In the genomic region with DNA sequence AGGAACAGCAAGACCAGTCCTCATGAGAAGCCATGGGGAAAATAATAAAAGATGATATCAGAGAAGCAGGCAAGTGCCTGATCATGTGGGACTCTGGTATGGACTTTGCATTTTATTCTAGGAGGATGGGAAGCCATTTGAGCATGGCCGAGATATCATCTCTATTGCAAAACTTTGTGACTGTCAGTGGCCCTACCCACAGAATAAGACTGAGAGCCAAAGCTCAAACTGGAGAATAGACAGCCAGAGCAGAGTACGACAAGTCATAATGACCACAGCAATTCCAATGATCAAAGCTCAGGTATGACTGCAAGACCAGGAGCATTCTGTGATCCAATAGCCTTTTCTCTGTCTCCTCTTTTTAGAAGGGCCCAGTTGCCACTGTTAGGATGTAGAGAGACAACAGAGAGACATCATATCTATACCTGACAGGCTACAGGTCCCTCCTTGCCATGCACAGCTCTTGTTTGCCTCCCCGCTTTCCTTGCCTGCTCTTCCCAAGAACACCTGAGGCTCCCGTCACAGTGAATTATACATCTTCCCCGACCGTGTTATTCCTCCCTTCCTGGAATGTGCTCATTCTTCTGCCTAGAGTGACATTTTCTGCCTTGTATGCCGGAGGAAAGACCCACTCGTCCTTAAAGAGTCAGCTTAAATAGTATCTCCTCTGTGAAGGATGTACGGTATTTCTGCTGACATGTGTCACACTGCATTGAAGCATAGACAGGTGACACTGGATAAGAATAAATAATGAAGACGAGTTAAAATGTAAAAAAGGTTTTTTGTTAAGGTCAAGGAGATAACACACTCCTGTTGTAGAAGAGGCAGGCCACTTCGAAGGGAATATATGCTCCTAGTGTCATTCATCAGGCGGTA, we compare ENCODE assay signal across 20 cellular contexts.
DNase-seq lines count a peak whose midpoint lies in the region; ATAC-seq, FAIRE-seq and TF ChIP-seq lines count a peak whose summit lies in the region.
"Had no signal": no experiment of that assay in that cellular context is flagged by ENCODE, and none has a peak within 500 bp of the region (broad histone marks: within the 10 kb centered on the region; RNA-seq: fewer than 3 reads in every experiment).

No MANE protein-coding gene starts in this region.

- POLR2A ChIA-PET in IMR-90 (lab: Charles Lee; ENCODE audit: unreplicated experiment) = no interaction called here
- POLR2A ChIA-PET in HepG2 (lab: Yijun Ruan, JAX) = no interaction called here

- TF ChIP-seq POLR2A in IMR-90 (IDR thresholded peaks at IDR 0.05; ENCODE audit: low read depth, low read length) (no peak), HepG2 (IDR thresholded peaks at IDR 0.05; ENCODE audit: insufficient read depth in 1 of 2, low read depth in 2 of 2, low read length in 2 of 2) (no peak)

- peaks cover 39% of the 10 kb centered on the region for H3K4me1 Mint-ChIP-seq in stimulated activated memory B cell treated with anti-CD40 and anti-IgM and Interleukin-4, amounts not matched to agents 10 μg/mL and 1 μg/mL and 100 μg/mL, for 72 hours

- H3K36me3 Mint-ChIP-seq in stimulated activated memory B cell treated with anti-CD40 and anti-IgM and Interleukin-4, amounts not matched to agents 10 μg/mL and 1 μg/mL and 100 μg/mL, for 72 hours = no peaks in the 10 kb centered on the region
- H3K36me3 Mint-ChIP-seq: T-cell had no signal

- no peak overlapping the region for H3K56ac ChIP-seq in IMR-90 (ENCODE audit: extremely low read depth, insufficient read depth, low read length)

- H3K4me3 ChIP-seq in IMR-90 (ENCODE audit: insufficient read depth, low read depth, low read length) = no peak overlapping the region
- H3K4me3 ChIP-seq in OCI-LY1 (ENCODE audit: low read depth, low read length, poor library complexity, severe bottlenecking) = no peak overlapping the region
- H3K4me3 ChIP-seq in HepG2 (replicated peaks in 1 of 3; ENCODE audit: insufficient read depth in 1 of 3, low read depth in 2 of 3, low read length in 3 of 3) = no peak overlapping the region
- H3K4me3 ChIP-seq: Peyer's patch had no signal

- H3K9me3 Mint-ChIP-seq in stimulated activated memory B cell treated with anti-CD40 and anti-IgM and Interleukin-4, amounts not matched to agents 10 μg/mL and 1 μg/mL and 100 μg/mL, for 72 hours = no peaks in the 10 kb centered on the region
- H3K9me3 Mint-ChIP-seq: CD4-positive, alpha-beta T cell; H9; T-cell had no signal

- no peaks in the 10 kb centered on the region for H3K36me3 ChIP-seq in IMR-90 (ENCODE audit: control insufficient read depth, insufficient read depth, low read length)
- H3K36me3 ChIP-seq in OCI-LY1 (ENCODE audit: insufficient read depth, low read length) = no peaks in the 10 kb centered on the region
- no peaks in the 10 kb centered on the region for H3K36me3 ChIP-seq in HepG2 (replicated peaks in 1 of 2; ENCODE audit: control insufficient read depth in 1 of 2, insufficient read depth in 2 of 2, low read length in 2 of 2)
- H3K36me3 ChIP-seq: Peyer's patch had no signal

- H3F3A ChIP-seq in OCI-LY1 (ENCODE audit: insufficient read depth, low read length) = no peaks in the 10 kb centered on the region

- H3K27me3 ChIP-seq in IMR-90 (ENCODE audit: control insufficient read depth, insufficient read depth, low read length) = no peaks in the 10 kb centered on the region
- no peaks in the 10 kb centered on the region for H3K27me3 ChIP-seq in OCI-LY1 (ENCODE audit: insufficient read depth, low read length)
- H3K27me3 ChIP-seq in HepG2 (ENCODE audit: control insufficient read depth in 1 of 2, insufficient read depth in 2 of 2, low read length in 2 of 2) = no peaks in the 10 kb centered on the region
- H3K27me3 ChIP-seq: Peyer's patch had no signal

- BruUV-seq in IMR-90 (replicated peaks; lab: Mats Ljungman, UMichigan) (no TSS peak), HepG2 (replicated peaks; lab: Mats Ljungman, UMichigan) (no TSS peak)

- H4K8ac ChIP-seq in IMR-90 (ENCODE audit: low read depth in 2 of 2, low read length in 2 of 2) = no peak overlapping the region

- H3K4me2 ChIP-seq in IMR-90 (ENCODE audit: low read depth, low read length) (no peak overlapping the region), OCI-LY1 (ENCODE audit: low read length) (no peak overlapping the region), HepG2 (ENCODE audit: low read depth, low read length) (no peak overlapping the region)

- H2BK5ac ChIP-seq in IMR-90 (ENCODE audit: low read depth, low read length, poor library complexity, severe bottlenecking) = no peak overlapping the region

- in situ Hi-C loops in IMR-90 (cut with MboI; ENCODE audit: low sequenced_read_pairs) (no loop called here), HepG2 (cut with HindIII; ENCODE audit: extremely low pct_ligation_motif_present, low pct_unique_long_range_greater_than_20kb) (no loop called here)

- H3K23ac ChIP-seq in IMR-90 (ENCODE audit: low read depth, low read length) = no peak overlapping the region

- no peak overlapping the region for H4K91ac ChIP-seq in IMR-90 (ENCODE audit: insufficient read depth, low read depth, low read length)

- no peaks in the 10 kb centered on the region for H3K9me3 ChIP-seq in IMR-90 (ENCODE audit: control insufficient read depth, insufficient read depth, low read length)
- H3K9me3 ChIP-seq in OCI-LY1 (ENCODE audit: low read length) = no peaks in the 10 kb centered on the region
- no peaks in the 10 kb centered on the region for H3K9me3 ChIP-seq in HepG2 (ENCODE audit: low read length)
- H3K9me3 ChIP-seq: Peyer's patch had no signal

- TF ChIP-seq EP300 in HepG2 (IDR thresholded peaks at IDR 0.05; ENCODE audit: low read depth in 2 of 2, low read length in 2 of 2) = no peak
- no peak for TF ChIP-seq EP300 in HepG2 (CRISPR knock-in tag; IDR thresholded peaks at IDR 0.05; ENCODE audit: borderline replicate concordance)

- dilution Hi-C loops in IMR-90 (cut with HindIII; ENCODE audit: low sequenced_read_pairs, unreplicated experiment) = no loop called here

- H4K5ac ChIP-seq in IMR-90 (ENCODE audit: low read depth, low read length) = no peak overlapping the region

- H3K9ac ChIP-seq in IMR-90 (ENCODE audit: low read depth, low read length) = no peak overlapping the region
- no peak overlapping the region for H3K9ac ChIP-seq in OCI-LY1 (ENCODE audit: low read length)
- no peak overlapping the region for H3K9ac ChIP-seq in HepG2 (ENCODE audit: insufficient read depth, low read depth, low read length)

- no peak for DNase-seq in IMR-90
- DNase-seq in HepG2 (ENCODE audit: low spot score) = peak; percentile 66
- DNase-seq in DMS53 treated with DMSO at 0.1 percent for 48 hours (lab: John Stamatoyannopoulos, UW; ENCODE audit: unreplicated experiment) = no peak
- no peak for DNase-seq in CD1c-positive myeloid dendritic cell (ENCODE audit: extremely low spot score)
- no peak for DNase-seq in COLO829 (ENCODE audit: low spot score)
- DNase-seq: ACHN; CD4-positive, alpha-beta T cell; DMS153; EL; H9; NCI-H1436; NCI-H1930; NCI-H226; NCI-H524 treated with DMSO at 0.1 percent for 48 hours; T-cell had no signal

- TF ChIP-seq RAD21 in IMR-90 (IDR thresholded peaks at IDR 0.05; ENCODE audit: low read length) = no peak
- no peak for TF ChIP-seq RAD21 in HepG2 (CRISPR knock-in tag; IDR thresholded peaks at IDR 0.05)

- CTCF ChIA-PET in IMR-90 (lab: Yijun Ruan, JAX) = interaction anchor here (0.6 kb wide), 1 partner anchor 45 kb away, joined by 3 read pairs; no protein-coding TSS in a partner anchor
- CTCF ChIA-PET in HepG2 (lab: Yijun Ruan, JAX; ENCODE audit: low intra/inter-chr PET ratio, low total read pairs) = no interaction called here

- FAIRE-seq in HepG2 (lab: Jason Lieb, UNC) = no peak

- H3K27ac ChIP-seq in IMR-90 (ENCODE audit: insufficient read depth, low read length) (no peak overlapping the region), OCI-LY1 (ENCODE audit: low read depth, low read length, poor library complexity, severe bottlenecking) (peak overlapping the region; percentile 14), HepG2 (ENCODE audit: extremely low read length, insufficient read depth, low read length) (no peak overlapping the region)
- H3K27ac ChIP-seq: HL-60 had no signal

- peaks cover 4% of the 10 kb centered on the region; the same call in 1 of the 2 replicates for H3K9me1 ChIP-seq in IMR-90 (ENCODE audit: insufficient read depth, low read length)

- H2BK15ac ChIP-seq in IMR-90 (ENCODE audit: low read depth, low read length) = peak overlapping the region; percentile 14; the same call in 1 of the 3 replicates

- WGBS in IMR-90 (ENCODE audit: extremely low coverage in 2 of 2, insufficient read length in 1 of 2), 2 experiments = 86% methylated on average over 4 of the region's 12 CpGs; no CpG with 5 or more reads in 1 of the 2 experiments
- WGBS in HepG2 (ENCODE audit: low lambda C conversion rate) = 60% methylated on average over 12 of the region's 12 CpGs

- peak overlapping the region; percentile 26; the same call in 1 of the 2 replicates for H3K18ac ChIP-seq in IMR-90 (ENCODE audit: low read depth, low read length)

- H2BK20ac ChIP-seq in IMR-90 (ENCODE audit: low read depth, low read length) = no peak overlapping the region

- no peaks in the 10 kb centered on the region for H4K20me1 ChIP-seq in IMR-90 (ENCODE audit: insufficient read depth, low read length)
- H4K20me1 ChIP-seq in OCI-LY1 (ENCODE audit: insufficient read depth, low read length) = no peaks in the 10 kb centered on the region
- no peaks in the 10 kb centered on the region for H4K20me1 ChIP-seq in HepG2 (ENCODE audit: insufficient read depth, low read length)

- intact Hi-C loops in IMR-90 (cut with micrococcal nuclease) = loop anchor here (5.0 kb wide), 2 partner anchors 251 to 294 kb away; a partner anchor contains a TSS
- intact Hi-C loops in HepG2 (cut with micrococcal nuclease; ENCODE audit: unreplicated experiment) = loop anchor here (10.0 kb wide), 1 partner anchor 68 kb away; no protein-coding TSS in a partner anchor

- H3K4ac ChIP-seq in IMR-90 (ENCODE audit: low read depth, low read length) = no peak overlapping the region

- H2AK5ac ChIP-seq in IMR-90 (ENCODE audit: low read depth, low read length) = 0 out of 2 replicates have a peak overlapping the region, but pooled peaks have one; percentile 33

- H2AK9ac ChIP-seq in IMR-90 (replicated peaks; ENCODE audit: low read depth, low read length, poor library complexity) = no peak overlapping the region

- no peak overlapping the region for H2AFZ ChIP-seq in IMR-90 (replicated peaks; ENCODE audit: low read length, poor library complexity)
- no peak overlapping the region for H2AFZ ChIP-seq in OCI-LY1 (ENCODE audit: low read length)
- no peak overlapping the region for H2AFZ ChIP-seq in HepG2 (ENCODE audit: low read length)

- H3K79me2 ChIP-seq in OCI-LY1 (ENCODE audit: insufficient read depth, low read length) (no peaks in the 10 kb centered on the region), HepG2 (ENCODE audit: insufficient read depth, low read length) (no peaks in the 10 kb centered on the region)

- no peak overlapping the region for H3K14ac ChIP-seq in IMR-90 (replicated peaks; ENCODE audit: low read depth, low read length)

- TF ChIP-seq CTCF in IMR-90 (conservative IDR thresholded peaks at IDR 0.05; ENCODE audit: low read depth, low read length) = no peak
- no peak for TF ChIP-seq CTCF in OCI-LY1 (IDR thresholded peaks at IDR 0.05; ENCODE audit: low read length)
- no peak for TF ChIP-seq CTCF in HepG2 (CRISPR knock-in tag; IDR thresholded peaks at IDR 0.05)

- H3K9me2 ChIP-seq in OCI-LY1 (ENCODE audit: low read depth, low read length) = no peaks in the 10 kb centered on the region

- no peak overlapping the region for H3K4me3 Mint-ChIP-seq in stimulated activated memory B cell treated with anti-CD40 and anti-IgM and Interleukin-4, amounts not matched to agents 10 μg/mL and 1 μg/mL and 100 μg/mL, for 72 hours
- H3K4me3 Mint-ChIP-seq: CD4-positive, alpha-beta T cell; H9; T-cell had no signal

- H2BK120ac ChIP-seq in IMR-90 (ENCODE audit: low read depth, low read length) = no peak overlapping the region; the same call in 1 of the 2 replicates

- no peaks in the 10 kb centered on the region for H3K27me3 Mint-ChIP-seq in stimulated activated memory B cell treated with anti-CD40 and anti-IgM and Interleukin-4, amounts not matched to agents 10 μg/mL and 1 μg/mL and 100 μg/mL, for 72 hours
- H3K27me3 Mint-ChIP-seq: CD4-positive, alpha-beta T cell; T-cell had no signal

- no peaks in the 10 kb centered on the region for H3K79me1 ChIP-seq in IMR-90 (ENCODE audit: low read depth in 1 of 2, low read length in 2 of 2)

- peak overlapping the region; percentile 2 for H3K27ac Mint-ChIP-seq in stimulated activated memory B cell treated with anti-CD40 and anti-IgM and Interleukin-4, amounts not matched to agents 10 μg/mL and 1 μg/mL and 100 μg/mL, for 72 hours
- H3K27ac Mint-ChIP-seq: CD4-positive, alpha-beta T cell; H9 had no signal

- H3K4me1 ChIP-seq in IMR-90 (ENCODE audit: control insufficient read depth, insufficient read depth, low read length) (peaks cover 10% of the 10 kb centered on the region), OCI-LY1 (ENCODE audit: insufficient read depth, low read length, severe bottlenecking) (peaks cover 34% of the 10 kb centered on the region), HepG2 (ENCODE audit: insufficient read depth, low read length) (peaks cover 32% of the 10 kb centered on the region)

- ATAC-seq in IMR-90 (ENCODE audit: low read depth) (no peak), HepG2 (peak; percentile 77), GM19452 (IDR thresholded peaks at IDR 0.05; ENCODE audit: unreplicated experiment) (no peak)
- ATAC-seq in stimulated activated memory B cell treated with anti-CD40 and anti-IgM and Interleukin-4, amounts not matched to agents 10 μg/mL and 1 μg/mL and 100 μg/mL, for 72 hours = no peak
